ENCODE assay signal across 23 cellular contexts in genomic region chr1:64047549-64047969, GRCh38.
"Had no signal": no experiment of that assay in that cellular context is flagged by ENCODE, and none has a peak within 500 bp of the region (broad histone marks: within the 10 kb centered on the region; RNA-seq: fewer than 3 reads in every experiment).

No MANE protein-coding gene starts in this region.

- H3K27ac ChIP-seq: Peyer's patch, RWPE1, SJCRH30 had no signal

- DNase-seq: activated CD4-positive, alpha-beta T cell treated with anti-CD3 and anti-CD28 coated beads for 48 hours; activated CD4-positive, alpha-beta T cell treated with anti-CD3 and anti-CD28 coated beads, Interleukin-2, amount 50 U/mL, for 4 hours; activated CD4-positive, CD25-positive, alpha-beta regulatory T cell treated with anti-CD3 and anti-CD28 coated beads, Interleukin-2, amount 50 U/mL, for 72 hours; activated CD8-positive, alpha-beta memory T cell treated with anti-CD3 and anti-CD28 coated beads, Interleukin-2, amount 50 U/mL, for 48 hours; activated CD8-positive, alpha-beta T cell treated with anti-CD3 and anti-CD28 coated beads, Interleukin-2, amount 10 ng/mL, durations not matched to agents 7 days and 5 days; activated naive CD4-positive, alpha-beta T cell; activated naive CD8-positive, alpha-beta T cell treated with anti-CD3 and anti-CD28 coated beads, Interleukin-2, amount 50 U/mL, for 24 hours; activated T-cell treated with anti-CD3 and anti-CD28 coated beads, Interleukin-2, amount 50 U/mL, for 1 hour; amniotic stem cell; Kasumi-1; NCI-H1092; NCI-H1417; NCI-H2029 treated with DMSO at 0.1 percent for 48 hours; NCI-H446; NCI-H774; NK-92 treated with Interleukin-12 subunit alpha and Interleukin-12 subunit beta, amount 100 ng/mL, for 24 hours; OCI-M1; Peyer's patch; Right ventricle myocardium superior; SJCRH30 had no signal

- ATAC-seq: activated CD8-positive, alpha-beta T cell treated with anti-CD3 and anti-CD28 coated beads, Interleukin-2, amount 10 ng/mL, durations not matched to agents 7 days and 5 days; activated naive CD4-positive, alpha-beta T cell treated with anti-CD3 and anti-CD28 coated beads, Interleukin-2, amount 50 U/mL, for 72 hours; activated naive CD8-positive, alpha-beta T cell treated with anti-CD3 and anti-CD28 coated beads, Interleukin-2, amount 50 U/mL, for 24 hours; K562 had no signal

- H3K4me1 ChIP-seq: Peyer's patch had no signal

- H3K9me3 ChIP-seq: Peyer's patch, SJCRH30 had no signal

- H3K27me3 ChIP-seq: Peyer's patch, SJCRH30 had no signal

- H3K4me3 ChIP-seq: K562, Peyer's patch, SJCRH30 had no signal

- H3K36me3 ChIP-seq: Peyer's patch, SJCRH30 had no signal
